ENCODE assay signal across 9 cellular contexts in genomic region chr7:128167791-128168666, GRCh38.
DNase-seq lines count a peak whose midpoint lies in the region; ATAC-seq and TF ChIP-seq lines count a peak whose summit lies in the region.
"Had no signal": no experiment of that assay in that cellular context is flagged by ENCODE, and none has a peak within 500 bp of the region (broad histone marks: within the 10 kb centered on the region; RNA-seq: fewer than 3 reads in every experiment).

No MANE protein-coding gene starts in this region.

- no peak for TF ChIP-seq CTCF in Peyer's patch (IDR thresholded peaks at IDR 0.05)
- no peak for TF ChIP-seq CTCF in gastroesophageal sphincter (IDR thresholded peaks at IDR 0.05)

- peak overlapping the region; percentile 61 to 77 (median 68) for H3K4me3 Mint-ChIP-seq in CD4-positive, alpha-beta memory T cell

- intact Hi-C loops in CD4-positive, alpha-beta memory T cell (cut with micrococcal nuclease): no loop called here

- no peak overlapping the region for H2BK12ac ChIP-seq in trophoblast cell (ENCODE audit: low read length)

- H3K23ac ChIP-seq in trophoblast cell (ENCODE audit: low read length): no peak overlapping the region

- WGBS in gastroesophageal sphincter (ENCODE audit: low coverage in 1 of 2), 2 donors: 0% methylated on average over 2 to 3 of the region's 59 CpGs
- no CpG with 5 or more reads among the region's 59 CpGs for WGBS in trophoblast cell (ENCODE audit: extremely low coverage, insufficient coverage, insufficient read length)

- H3K27ac Mint-ChIP-seq in CD4-positive, alpha-beta memory T cell: no peak overlapping the region

- no peak overlapping the region for H2AFZ ChIP-seq in trophoblast cell (ENCODE audit: insufficient read depth, low read length, poor library complexity)

- peaks cover 20% of the 10 kb centered on the region for H3K27me3 ChIP-seq in CD4-positive, alpha-beta memory T cell (ENCODE audit: insufficient read depth, low read length)
- H3K27me3 ChIP-seq in Peyer's patch (peaks cover 0 to 29% of the 10 kb centered on the region in 2 donors), gastroesophageal sphincter (peaks cover 91% of the 10 kb centered on the region), trophoblast cell (ENCODE audit: insufficient read depth, low read length) (peaks cover 36% of the 10 kb centered on the region)

- H3K27me3 Mint-ChIP-seq in CD4-positive, alpha-beta memory T cell: peaks cover 32 to 57% of the 10 kb centered on the region in 2 donors

- no peak overlapping the region for H4K12ac ChIP-seq in trophoblast cell (ENCODE audit: low read depth, low read length)

- POLR2A ChIA-PET in CD4-positive, alpha-beta memory T cell (lab: Charles Lee; ENCODE audit: partially characterized antibody): no interaction called here

- CTCF ChIA-PET in CD4-positive, alpha-beta memory T cell (lab: Charles Lee; ENCODE audit: partially characterized antibody): no interaction called here

- no peak for TF ChIP-seq EP300 in gastroesophageal sphincter (IDR thresholded peaks at IDR 0.05)

- H4K8ac ChIP-seq in trophoblast cell (ENCODE audit: low read depth, low read length): no peak overlapping the region

- no peaks in the 10 kb centered on the region for H3K36me3 ChIP-seq in CD4-positive, alpha-beta memory T cell (ENCODE audit: insufficient read depth, low read length)
- H3K36me3 ChIP-seq in Peyer's patch (no peaks in the 10 kb centered on the region), gastroesophageal sphincter (no peaks in the 10 kb centered on the region), trophoblast cell (ENCODE audit: control insufficient read depth in 1 of 2, insufficient read depth in 2 of 2, low read length in 2 of 2) (no peaks in the 10 kb centered on the region)

- H3K4me2 ChIP-seq in trophoblast cell (ENCODE audit: low read length): peak overlapping the region; percentile 67

- no peaks in the 10 kb centered on the region for H3K9me3 Mint-ChIP-seq in CD4-positive, alpha-beta memory T cell

- no peak overlapping the region for H2BK120ac ChIP-seq in trophoblast cell (ENCODE audit: insufficient read depth, low read length, poor library complexity)

- H3K9ac ChIP-seq in trophoblast cell (ENCODE audit: low read length): no peak overlapping the region

- H2AK5ac ChIP-seq in trophoblast cell (ENCODE audit: low read length): no peak overlapping the region

- H3K79me1 ChIP-seq in trophoblast cell (ENCODE audit: low read length): no peaks in the 10 kb centered on the region

- H3K9me3 ChIP-seq in CD4-positive, alpha-beta memory T cell (ENCODE audit: control insufficient read depth in 1 of 2, low read length in 2 of 2): no peaks in the 10 kb centered on the region
- peaks cover 0 to 5% (median 0%) of the 10 kb centered on the region in 4 donors for H3K9me3 ChIP-seq in Peyer's patch
- no peaks in the 10 kb centered on the region for H3K9me3 ChIP-seq in gastroesophageal sphincter
- H3K9me3 ChIP-seq in trophoblast cell (ENCODE audit: insufficient read depth, low read depth, low read length): peaks cover 2% of the 10 kb centered on the region

- no peak overlapping the region for H4K91ac ChIP-seq in trophoblast cell (ENCODE audit: low read depth, low read length)

- peak in 2 of 5 donors; percentile 2 to 5 for DNase-seq in CD4-positive, alpha-beta memory T cell
- peak in 1 of 3 donors; percentile 39 for DNase-seq in Peyer's patch
- DNase-seq in trophoblast cell: no peak
- DNase-seq in GF-D8 (lab: John Stamatoyannopoulos, UW): no peak
- no peak for DNase-seq in activated gamma-delta T cell (lab: John Stamatoyannopoulos, UW)
- no peak for DNase-seq in NCI-H146 treated with DMSO at 0.1 percent for 48 hours (lab: John Stamatoyannopoulos, UW; ENCODE audit: unreplicated experiment)
- DNase-seq: stimulated activated CD4-positive, alpha-beta T cell treated with anti-CD3 and anti-CD28 coated beads, Interleukin-4, amount 100 ng/mL, for 24 hours had no signal

- H2BK5ac ChIP-seq in trophoblast cell (ENCODE audit: low read depth, low read length, poor library complexity): no peak overlapping the region

- no peak overlapping the region for H3K18ac ChIP-seq in trophoblast cell (ENCODE audit: low read length)

- peaks cover 5 to 30% (median 16%) of the 10 kb centered on the region in 4 donors for H3K4me1 Mint-ChIP-seq in CD4-positive, alpha-beta memory T cell

- no peak for TF ChIP-seq POLR2A in Peyer's patch (IDR thresholded peaks at IDR 0.05)
- no peak for TF ChIP-seq POLR2A in gastroesophageal sphincter (IDR thresholded peaks at IDR 0.05)

- no peak overlapping the region for H3K4ac ChIP-seq in trophoblast cell (ENCODE audit: low read depth, low read length)

- H3K4me1 ChIP-seq in CD4-positive, alpha-beta memory T cell (ENCODE audit: insufficient read depth, low read length): peaks cover 24% of the 10 kb centered on the region
- H3K4me1 ChIP-seq in Peyer's patch (peaks cover 0 to 24% (median 20%) of the 10 kb centered on the region in 4 donors), gastroesophageal sphincter (peaks cover 3 to 29% (median 17%) of the 10 kb centered on the region in 3 donors), trophoblast cell (ENCODE audit: control insufficient read depth in 1 of 2, insufficient read depth in 2 of 2, low read length in 2 of 2) (peaks cover 31% of the 10 kb centered on the region in 2 experiments)

- H3K4me3 ChIP-seq in CD4-positive, alpha-beta memory T cell (ENCODE audit: low read length in 2 of 2): no peak overlapping the region
- H3K4me3 ChIP-seq in Peyer's patch (peak overlapping the region; percentile 24 to 47 (median 44)), gastroesophageal sphincter (peak overlapping the region; percentile 17 to 51), trophoblast cell (ENCODE audit: low read depth, low read length) (peak overlapping the region; percentile 21)

- H3K79me2 ChIP-seq in trophoblast cell (ENCODE audit: control insufficient read depth, insufficient read depth, low read length, poor library complexity): no peaks in the 10 kb centered on the region

- no peak overlapping the region for H3K27ac ChIP-seq in CD4-positive, alpha-beta memory T cell (ENCODE audit: low read depth, low read length)
- H3K27ac ChIP-seq in Peyer's patch (no peak overlapping the region), gastroesophageal sphincter (no peak overlapping the region), trophoblast cell (ENCODE audit: low read depth, low read length) (no peak overlapping the region)

- H3K36me3 Mint-ChIP-seq in CD4-positive, alpha-beta memory T cell: no peaks in the 10 kb centered on the region

- ATAC-seq in gastroesophageal sphincter (no peak), GM18909 (IDR thresholded peaks at IDR 0.05; ENCODE audit: poor library complexity, unreplicated experiment) (no peak)

- H3K14ac ChIP-seq in trophoblast cell (ENCODE audit: low read length): no peak overlapping the region

Comparison
In these comparisons a context has a peak if more than half of its experiments do, and no peak if none do; other contexts are left out.
1. H3K4me3 ChIP-seq: peak in Peyer's patch (4 of 4), gastroesophageal sphincter (2 of 2) and trophoblast cell (single experiment); none in CD4-positive, alpha-beta memory T cell (0 of 2).